ENCODE assay signal across 10 cellular contexts in the genomic region with DNA sequence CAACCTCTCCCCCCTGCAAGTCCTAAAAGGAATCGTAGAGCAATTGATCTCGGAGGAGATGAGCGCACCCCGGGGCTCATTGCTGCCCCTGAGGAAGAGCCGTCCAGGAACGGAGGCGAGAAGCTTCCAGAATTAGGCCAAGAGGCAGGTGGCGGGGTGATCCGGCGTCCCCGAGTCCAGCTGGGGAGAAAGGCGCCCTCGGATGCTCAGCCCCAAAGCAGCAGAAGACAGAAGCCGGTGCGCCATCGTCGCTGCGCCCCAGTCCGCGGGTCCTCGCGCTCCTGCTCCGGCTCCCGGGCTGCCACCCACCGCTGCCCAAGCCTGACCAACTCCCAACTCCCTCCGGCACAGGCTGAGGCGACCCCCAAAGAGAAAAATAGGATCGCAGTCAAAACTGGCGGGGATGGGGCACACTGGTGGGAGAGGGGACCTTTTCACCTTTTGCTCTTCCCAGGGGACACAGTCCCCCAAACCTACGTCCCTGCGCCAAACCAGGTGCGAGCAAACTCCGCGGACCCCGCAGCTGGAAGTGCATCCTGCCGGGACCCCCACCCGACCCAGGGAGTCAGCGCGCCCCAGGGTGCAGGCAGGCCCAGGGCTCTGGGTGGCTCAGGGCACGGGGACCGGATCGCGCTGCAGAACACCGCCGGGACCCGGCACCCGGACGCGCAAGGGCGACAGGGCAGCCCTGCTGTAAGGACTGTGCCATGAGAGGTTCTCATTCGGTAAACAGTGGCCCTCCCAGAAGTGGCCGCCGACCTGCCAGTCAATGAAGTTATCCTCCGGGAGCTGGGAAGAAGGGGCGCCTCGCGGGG. TPM values are rescaled to one million over a fixed set of nuclear protein-coding genes. Genes with fewer than 3 reads are reported as not detected.
DNase-seq lines count a peak whose midpoint lies in the region; ATAC-seq and TF ChIP-seq lines count a peak whose summit lies in the region.
"Had no signal": no experiment of that assay in that cellular context is flagged by ENCODE, and none has a peak within 500 bp of the region (broad histone marks: within the 10 kb centered on the region; RNA-seq: fewer than 3 reads in every experiment).

No MANE protein-coding gene starts in this region.

- DNase-seq in DMS53 (lab: John Stamatoyannopoulos, UW) = peak; percentile 72
- DNase-seq in WERI-Rb-1 = no peak
- DNase-seq in right cardiac atrium = peak in 1 of 3 donors; percentile 43
- DNase-seq in naive thymus-derived CD8-positive, alpha-beta T cell = no peak
- DNase-seq: activated CD8-positive, alpha-beta T cell treated with anti-CD3 and anti-CD28 coated beads, Interleukin-2, amount 10 ng/mL, durations not matched to agents 7 days and 5 days; stimulated activated CD4-positive, alpha-beta T cell treated with anti-CD3 and anti-CD28 coated beads, Interleukin-4, amount 100 ng/mL, for 24 hours had no signal

- intact Hi-C loops in right cardiac atrium (cut with DNase I) = loop anchor here (5.0 to 10.0 kb wide), 5 partner anchors 148 to 1416 kb away; no protein-coding TSS in a partner anchor

- H3K4me3 ChIP-seq in WERI-Rb-1 (ENCODE audit: low read depth, low read length) (peak overlapping the region; percentile 35), right cardiac atrium (ENCODE audit: low read length) (peak overlapping the region; percentile 7), rectal smooth muscle tissue (ENCODE audit: low read length) (peak overlapping the region; percentile 57)

- H3K27ac ChIP-seq in WERI-Rb-1 (no peak overlapping the region), right cardiac atrium (ENCODE audit: low read length) (no peak overlapping the region), rectal smooth muscle tissue (ENCODE audit: low read depth, low read length) (peak overlapping the region; percentile 82)

- ATAC-seq in right cardiac atrium (no peak), GM18517 (IDR thresholded peaks at IDR 0.05; ENCODE audit: unreplicated experiment) (no peak), HG02973 (IDR thresholded peaks at IDR 0.05; ENCODE audit: unreplicated experiment) (no peak), HG03442 (IDR thresholded peaks at IDR 0.05; ENCODE audit: unreplicated experiment) (no peak)
- ATAC-seq in naive thymus-derived CD8-positive, alpha-beta T cell = no peak
- ATAC-seq: activated CD8-positive, alpha-beta T cell treated with anti-CD3 and anti-CD28 coated beads, Interleukin-2, amount 10 ng/mL, durations not matched to agents 7 days and 5 days had no signal

- H3K36me3 ChIP-seq in WERI-Rb-1 (no peaks in the 10 kb centered on the region), rectal smooth muscle tissue (ENCODE audit: control insufficient read depth, insufficient read depth, low read length) (no peaks in the 10 kb centered on the region)

- H3K27me3 ChIP-seq in WERI-Rb-1 (ENCODE audit: insufficient read depth, low read depth, severe bottlenecking) = peaks cover 74% of the 10 kb centered on the region
- peaks cover 5% of the 10 kb centered on the region for H3K27me3 ChIP-seq in right cardiac atrium (ENCODE audit: control insufficient read depth, insufficient read depth)
- no peaks in the 10 kb centered on the region for H3K27me3 ChIP-seq in rectal smooth muscle tissue (ENCODE audit: control insufficient read depth, insufficient read depth, low read length)

- POLR2A ChIA-PET in naive thymus-derived CD8-positive, alpha-beta T cell (lab: Charles Lee) = no interaction called here

- peaks cover 26 to 79% (median 54%) of the 10 kb centered on the region in 5 donors for H3K27me3 Mint-ChIP-seq in naive thymus-derived CD8-positive, alpha-beta T cell

- H3K36me3 Mint-ChIP-seq in naive thymus-derived CD8-positive, alpha-beta T cell = no peaks in the 10 kb centered on the region

- peaks cover 0 to 15% (median 0%) of the 10 kb centered on the region in 9 donors for H3K9me3 Mint-ChIP-seq in naive thymus-derived CD8-positive, alpha-beta T cell

- no peaks in the 10 kb centered on the region for H3K4me1 Mint-ChIP-seq in naive thymus-derived CD8-positive, alpha-beta T cell

- TF ChIP-seq CTCF in WERI-Rb-1 (IDR thresholded peaks at IDR 0.05; ENCODE audit: low read depth, low read length) = no peak

- WGBS in right cardiac atrium = 7% methylated on average over 57 of the region's 57 CpGs

- H3K4me3 Mint-ChIP-seq in naive thymus-derived CD8-positive, alpha-beta T cell = no peak overlapping the region
- H3K4me3 Mint-ChIP-seq: activated CD8-positive, alpha-beta T cell treated with anti-CD3 and anti-CD28 coated beads, Interleukin-2, amount 10 ng/mL, durations not matched to agents 7 days and 5 days had no signal

- H3K27ac Mint-ChIP-seq in naive thymus-derived CD8-positive, alpha-beta T cell = no peak overlapping the region
- H3K27ac Mint-ChIP-seq: activated CD8-positive, alpha-beta T cell treated with anti-CD3 and anti-CD28 coated beads, Interleukin-2, amount 10 ng/mL, durations not matched to agents 7 days and 5 days had no signal

- H3K9ac ChIP-seq in rectal smooth muscle tissue (ENCODE audit: low read length) = peak overlapping the region; percentile 32

- H3K4me1 ChIP-seq in right cardiac atrium (ENCODE audit: control insufficient read depth, insufficient read depth, low read length) (no peaks in the 10 kb centered on the region), rectal smooth muscle tissue (ENCODE audit: control insufficient read depth, insufficient read depth, low read length) (peaks cover 3% of the 10 kb centered on the region)

- H3K9me3 ChIP-seq in WERI-Rb-1 (ENCODE audit: severe bottlenecking) (peaks cover 2% of the 10 kb centered on the region), right cardiac atrium (ENCODE audit: control insufficient read depth, low read length) (no peaks in the 10 kb centered on the region)

RNA-seq across cellular contexts. Expression of a gene that starts 8.5 kb away (rescaled TPM):
- 10 to 100 TPM; 20.4 to 41.2 (median 33.6) TPM for total RNA-seq in right cardiac atrium
- 16.9 TPM for polyA plus RNA-seq in right cardiac atrium
- not detected for total RNA-seq in naive thymus-derived CD8-positive, alpha-beta T cell
- polyA plus RNA-seq in naive thymus-derived CD8-positive, alpha-beta T cell = not detected
- total RNA-seq: activated CD8-positive, alpha-beta T cell treated with anti-CD3 and anti-CD28 coated beads, Interleukin-2, amount 10 ng/mL, durations not matched to agents 7 days and 5 days had no signal

Comparison
In these comparisons a context has a peak if more than half of its experiments do, and no peak if none do; other contexts are left out.
1. H3K4me3 ChIP-seq: peak in every context shown above with its lines; median percentile 57 in rectal smooth muscle tissue; 35 in WERI-Rb-1; 7 in right cardiac atrium.
2. RNA of a gene that starts 8.5 kb away (total RNA-seq): 20.4 to 41.2 TPM in right cardiac atrium; not detected in naive thymus-derived CD8-positive, alpha-beta T cell; every median in the first group is over 10 times any median in the second.